In the genomic region with DNA sequence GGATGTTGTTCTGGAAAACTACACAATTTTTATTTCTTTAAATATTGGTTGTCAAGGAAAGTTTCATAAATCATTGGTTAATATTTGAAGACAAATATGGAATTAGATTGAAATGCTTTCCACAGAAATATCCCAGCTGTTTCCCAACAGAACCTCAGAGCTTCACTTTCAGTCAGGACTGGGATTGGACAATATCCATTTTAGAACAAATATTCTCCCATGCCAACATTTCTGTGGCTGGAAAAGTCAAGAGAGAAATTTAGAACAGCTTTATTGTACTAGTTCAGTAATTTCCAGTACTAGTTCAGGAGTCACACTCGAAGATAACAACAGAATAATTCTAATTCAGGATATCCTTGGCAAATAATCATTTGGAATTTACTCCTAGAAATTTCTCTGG, we compare ENCODE assay signal across 27 cellular contexts.
A peak's percentile ranks its signal among the peaks of the same experiment; 100 is the strongest.
DNase-seq lines count a peak whose midpoint lies in the region; ATAC-seq, FAIRE-seq and TF ChIP-seq lines count a peak whose summit lies in the region.
"Had no signal": no experiment of that assay in that cellular context is flagged by ENCODE, and none has a peak within 500 bp of the region (broad histone marks: within the 10 kb centered on the region; RNA-seq: fewer than 3 reads in every experiment).

No MANE protein-coding gene starts in this region.

- no peaks in the 10 kb centered on the region for H3K27me3 ChIP-seq in liver (ENCODE audit: control insufficient read depth in 4 of 4, insufficient read depth in 4 of 4, low read length in 3 of 4)
- peaks cover 0 to 4% of the 10 kb centered on the region in 2 experiments; a peak in 1 of 5 replicates for H3K27me3 ChIP-seq in HepG2 (ENCODE audit: control insufficient read depth in 1 of 2, insufficient read depth in 2 of 2, low read length in 2 of 2)
- H3K27me3 ChIP-seq in left lung = peaks cover 0 to 9% of the 10 kb centered on the region in 2 donors
- H3K27me3 ChIP-seq: neutrophil, sigmoid colon, upper lobe of right lung had no signal

- TF ChIP-seq POLR2A in HepG2 (IDR thresholded peaks at IDR 0.05; ENCODE audit: insufficient read depth in 1 of 2, low read depth in 2 of 2, low read length in 2 of 2) = no peak

- no peak for TF ChIP-seq CTCF in liver (IDR thresholded peaks at IDR 0.05; ENCODE audit: low read depth, low read length, missing input control)
- no peak for TF ChIP-seq CTCF in HepG2 (CRISPR knock-in tag; IDR thresholded peaks at IDR 0.05)
- TF ChIP-seq CTCF in choroid plexus epithelial cell (conservative IDR thresholded peaks at IDR 0.05; ENCODE audit: low read depth, low read length) = no peak
- no peak for TF ChIP-seq CTCF in left lung (IDR thresholded peaks at IDR 0.05)

- no peak overlapping the region for H3K9ac ChIP-seq in liver (ENCODE audit: low read depth in 1 of 2, low read length in 2 of 2)
- no peak overlapping the region for H3K9ac ChIP-seq in HepG2 (ENCODE audit: insufficient read depth, low read depth, low read length)
- H3K9ac ChIP-seq: SK-N-SH had no signal

- no peak overlapping the region for H3K27ac Mint-ChIP-seq in stimulated activated effector memory CD8-positive, alpha-beta T cell treated with anti-CD3 and anti-CD28 coated beads, Interleukin-12 subunit alpha, Interleukin-12 subunit beta, amount 100 ng/mL, for 72 hours
- no peak overlapping the region for H3K27ac Mint-ChIP-seq in stimulated activated naive B cell treated with anti-CD40 and anti-IgM and Interleukin-4, amounts not matched to agents 10 μg/mL and 1 μg/mL and 100 μg/mL, for 72 hours
- H3K27ac Mint-ChIP-seq: activated B cell treated with CpG ODN at 0.5 μM for 24 hours; activated CD4-positive, alpha-beta T cell treated with anti-CD3 and anti-CD28 coated beads, Interleukin-2, amount 10 ng/mL, durations not matched to agents 7 days and 5 days; B cell; CD8-positive, alpha-beta T cell; naive B cell had no signal

- H3K9me3 ChIP-seq in liver (ENCODE audit: control insufficient read depth in 4 of 4, low read length in 3 of 4) (no peaks in the 10 kb centered on the region), HepG2 (ENCODE audit: low read length) (no peaks in the 10 kb centered on the region), left lung (no peaks in the 10 kb centered on the region)
- H3K9me3 ChIP-seq: neutrophil, sigmoid colon, SK-N-SH, upper lobe of right lung had no signal

- H3K4me1 Mint-ChIP-seq in stimulated activated effector memory CD8-positive, alpha-beta T cell treated with anti-CD3 and anti-CD28 coated beads, Interleukin-12 subunit alpha, Interleukin-12 subunit beta, amount 100 ng/mL, for 72 hours = no peaks in the 10 kb centered on the region
- H3K4me1 Mint-ChIP-seq in stimulated activated naive B cell treated with anti-CD40 and anti-IgM and Interleukin-4, amounts not matched to agents 10 μg/mL and 1 μg/mL and 100 μg/mL, for 72 hours = no peaks in the 10 kb centered on the region
- H3K4me1 Mint-ChIP-seq: activated B cell treated with CpG ODN at 0.5 μM for 24 hours; activated CD4-positive, alpha-beta T cell treated with anti-CD3 and anti-CD28 coated beads, Interleukin-2, amount 10 ng/mL, durations not matched to agents 7 days and 5 days; B cell; naive B cell had no signal

- no peaks in the 10 kb centered on the region for H4K20me1 ChIP-seq in HepG2 (ENCODE audit: insufficient read depth, low read length)

- no peak for TF ChIP-seq RAD21 in liver (IDR thresholded peaks at IDR 0.05)
- no peak for TF ChIP-seq RAD21 in HepG2 (CRISPR knock-in tag; IDR thresholded peaks at IDR 0.05)

- DNase-seq in HepG2 (ENCODE audit: low spot score) (no peak), choroid plexus epithelial cell (ENCODE audit: low read depth) (peak; percentile 20), left lung (no peak), HEK293T (ENCODE audit: extremely low spot score) (no peak)
- DNase-seq in stimulated activated effector memory CD8-positive, alpha-beta T cell treated with anti-CD3 and anti-CD28 coated beads, Interleukin-12 subunit alpha, Interleukin-12 subunit beta, amount 100 ng/mL, for 72 hours (ENCODE audit: low spot score in 2 of 2) = no peak
- no peak for DNase-seq in stimulated activated CD4-positive, alpha-beta T cell treated with anti-CD3 and anti-CD28 coated beads, Interleukin-4, amount 100 ng/mL, for 4 hours
- DNase-seq in stimulated activated naive B cell treated with anti-CD40 and anti-IgM and Interleukin-4, amounts not matched to agents 10 μg/mL and 1 μg/mL and 100 μg/mL, for 72 hours = no peak
- DNase-seq: 8988T; activated B cell treated with CpG ODN at 0.5 μM for 24 hours; activated CD4-positive, alpha-beta T cell treated with anti-CD3 and anti-CD28 coated beads, Interleukin-2, amount 10 ng/mL, durations not matched to agents 7 days and 5 days; activated effector memory CD4-positive, alpha-beta T cell treated with Interleukin-2 at 50 U/mL for 16 hours; CD8-positive, alpha-beta T cell; DMS 273 treated with DMSO at 0.1 percent for 48 hours; EL; KG1; MM.1S; naive B cell; NCI-H1930; NCI-H524 treated with DMSO at 0.1 percent for 48 hours; PC-3; sigmoid colon; SK-N-SH; stimulated activated naive CD4-positive, alpha-beta T cell; upper lobe of right lung had no signal

- peak overlapping the region; percentile 5 to 56 for H3K27ac ChIP-seq in liver (ENCODE audit: low read depth in 1 of 2, low read length in 2 of 2)
- H3K27ac ChIP-seq in HepG2 (ENCODE audit: extremely low read length, insufficient read depth, low read length) = no peak overlapping the region
- no peak overlapping the region for H3K27ac ChIP-seq in left lung
- H3K27ac ChIP-seq: neutrophil, sigmoid colon, upper lobe of right lung had no signal

- H3K4me3 Mint-ChIP-seq in stimulated activated effector memory CD8-positive, alpha-beta T cell treated with anti-CD3 and anti-CD28 coated beads, Interleukin-12 subunit alpha, Interleukin-12 subunit beta, amount 100 ng/mL, for 72 hours = no peak overlapping the region
- no peak overlapping the region for H3K4me3 Mint-ChIP-seq in stimulated activated naive B cell treated with anti-CD40 and anti-IgM and Interleukin-4, amounts not matched to agents 10 μg/mL and 1 μg/mL and 100 μg/mL, for 72 hours
- H3K4me3 Mint-ChIP-seq: activated B cell treated with CpG ODN at 0.5 μM for 24 hours; activated CD4-positive, alpha-beta T cell treated with anti-CD3 and anti-CD28 coated beads, Interleukin-2, amount 10 ng/mL, durations not matched to agents 7 days and 5 days; B cell; CD8-positive, alpha-beta T cell; naive B cell had no signal

- H2AFZ ChIP-seq in HepG2 (ENCODE audit: low read length) = no peak overlapping the region

- no peaks in the 10 kb centered on the region for H3K36me3 Mint-ChIP-seq in stimulated activated effector memory CD8-positive, alpha-beta T cell treated with anti-CD3 and anti-CD28 coated beads, Interleukin-12 subunit alpha, Interleukin-12 subunit beta, amount 100 ng/mL, for 72 hours
- H3K36me3 Mint-ChIP-seq in stimulated activated naive B cell treated with anti-CD40 and anti-IgM and Interleukin-4, amounts not matched to agents 10 μg/mL and 1 μg/mL and 100 μg/mL, for 72 hours = no peaks in the 10 kb centered on the region
- H3K36me3 Mint-ChIP-seq: CD8-positive, alpha-beta T cell; naive B cell had no signal

- TF ChIP-seq EP300 in HepG2 (IDR thresholded peaks at IDR 0.05; ENCODE audit: low read depth in 2 of 2, low read length in 2 of 2) = no peak
- no peak for TF ChIP-seq EP300 in HepG2 (CRISPR knock-in tag; IDR thresholded peaks at IDR 0.05; ENCODE audit: borderline replicate concordance)

- FAIRE-seq in HepG2 (lab: Jason Lieb, UNC) = no peak

- H3K4me3 ChIP-seq in liver (ENCODE audit: low read depth in 1 of 3, low read length in 3 of 3) = no peak overlapping the region
- no peak overlapping the region for H3K4me3 ChIP-seq in HepG2 (replicated peaks in 1 of 3; ENCODE audit: insufficient read depth in 1 of 3, low read depth in 2 of 3, low read length in 3 of 3)
- H3K4me3 ChIP-seq in choroid plexus epithelial cell (ENCODE audit: low read depth, low read length) = no peak overlapping the region
- H3K4me3 ChIP-seq in left lung = no peak overlapping the region
- H3K4me3 ChIP-seq: sigmoid colon, upper lobe of right lung had no signal

- H3K9me3 Mint-ChIP-seq in stimulated activated effector memory CD8-positive, alpha-beta T cell treated with anti-CD3 and anti-CD28 coated beads, Interleukin-12 subunit alpha, Interleukin-12 subunit beta, amount 100 ng/mL, for 72 hours = no peaks in the 10 kb centered on the region
- H3K9me3 Mint-ChIP-seq in stimulated activated naive B cell treated with anti-CD40 and anti-IgM and Interleukin-4, amounts not matched to agents 10 μg/mL and 1 μg/mL and 100 μg/mL, for 72 hours = no peaks in the 10 kb centered on the region
- H3K9me3 Mint-ChIP-seq: activated B cell treated with CpG ODN at 0.5 μM for 24 hours; CD8-positive, alpha-beta T cell had no signal

- H3K27me3 Mint-ChIP-seq in stimulated activated naive B cell treated with anti-CD40 and anti-IgM and Interleukin-4, amounts not matched to agents 10 μg/mL and 1 μg/mL and 100 μg/mL, for 72 hours = peaks cover 15 to 21% of the 10 kb centered on the region in 2 donors

- in situ Hi-C loops in HepG2 (cut with HindIII; ENCODE audit: extremely low pct_ligation_motif_present, low pct_unique_long_range_greater_than_20kb) = no loop called here

- POLR2A ChIA-PET in HepG2 (lab: Yijun Ruan, JAX) = no interaction called here
- POLR2A ChIA-PET in HEK293T (lab: Yijun Ruan, JAX) = no interaction called here

- WGBS in liver = 14% methylated on average over 1 of the region's 1 CpG
- WGBS in HepG2 (ENCODE audit: low lambda C conversion rate) = 0% methylated on average over 1 of the region's 1 CpG

- intact Hi-C loops in HepG2 (cut with micrococcal nuclease; ENCODE audit: unreplicated experiment) (no loop called here), left lung (cut with DNase I) (no loop called here)

- CTCF ChIA-PET in HepG2 (lab: Yijun Ruan, JAX; ENCODE audit: low intra/inter-chr PET ratio, low total read pairs) (no interaction called here), HEK293T (lab: Yijun Ruan, JAX) (no interaction called here)

- H3K4me2 ChIP-seq in HepG2 (ENCODE audit: low read depth, low read length) = no peak overlapping the region
- H3K4me2 ChIP-seq: SK-N-SH had no signal

- H3K36me3 ChIP-seq in liver (ENCODE audit: control insufficient read depth in 4 of 4, insufficient read depth in 3 of 4, low read depth in 1 of 4, low read length in 3 of 4) (no peaks in the 10 kb centered on the region), HepG2 (replicated peaks in 1 of 2; ENCODE audit: control insufficient read depth in 1 of 2, insufficient read depth in 2 of 2, low read length in 2 of 2) (no peaks in the 10 kb centered on the region), left lung (no peaks in the 10 kb centered on the region)
- H3K36me3 ChIP-seq: neutrophil, sigmoid colon, upper lobe of right lung had no signal

- no peaks in the 10 kb centered on the region for H3K79me2 ChIP-seq in HepG2 (ENCODE audit: insufficient read depth, low read length)

- H3K4me1 ChIP-seq in liver (ENCODE audit: control insufficient read depth in 4 of 4, insufficient read depth in 4 of 4, low read length in 3 of 4) (peaks cover 0 to 16% (median 3%) of the 10 kb centered on the region in 4 donors), HepG2 (ENCODE audit: insufficient read depth, low read length) (no peaks in the 10 kb centered on the region), left lung (no peaks in the 10 kb centered on the region)
- H3K4me1 ChIP-seq: upper lobe of right lung had no signal

- no peak for ATAC-seq in HepG2
- ATAC-seq in left lung = peak; percentile 34
- ATAC-seq in stimulated activated effector memory CD8-positive, alpha-beta T cell treated with anti-CD3 and anti-CD28 coated beads, Interleukin-12 subunit alpha, Interleukin-12 subunit beta, amount 100 ng/mL, for 72 hours = no peak
- ATAC-seq in stimulated activated naive B cell treated with anti-CD40 and anti-IgM and Interleukin-4, amounts not matched to agents 10 μg/mL and 1 μg/mL and 100 μg/mL, for 72 hours (replicated peaks) = no peak
- ATAC-seq: CD8-positive, alpha-beta T cell; PC-3; upper lobe of right lung had no signal

- no TSS peak for BruUV-seq in HepG2 (replicated peaks; lab: Mats Ljungman, UMichigan)

Comparison
In these comparisons a context has a peak if more than half of its experiments do, and no peak if none do; other contexts are left out.
1. H3K27ac ChIP-seq: peak in liver (2 of 2); none in HepG2 (single experiment) and left lung (0 of 2).